Comparison of ENCODE assay signal across 8 cellular contexts in the genomic region with DNA sequence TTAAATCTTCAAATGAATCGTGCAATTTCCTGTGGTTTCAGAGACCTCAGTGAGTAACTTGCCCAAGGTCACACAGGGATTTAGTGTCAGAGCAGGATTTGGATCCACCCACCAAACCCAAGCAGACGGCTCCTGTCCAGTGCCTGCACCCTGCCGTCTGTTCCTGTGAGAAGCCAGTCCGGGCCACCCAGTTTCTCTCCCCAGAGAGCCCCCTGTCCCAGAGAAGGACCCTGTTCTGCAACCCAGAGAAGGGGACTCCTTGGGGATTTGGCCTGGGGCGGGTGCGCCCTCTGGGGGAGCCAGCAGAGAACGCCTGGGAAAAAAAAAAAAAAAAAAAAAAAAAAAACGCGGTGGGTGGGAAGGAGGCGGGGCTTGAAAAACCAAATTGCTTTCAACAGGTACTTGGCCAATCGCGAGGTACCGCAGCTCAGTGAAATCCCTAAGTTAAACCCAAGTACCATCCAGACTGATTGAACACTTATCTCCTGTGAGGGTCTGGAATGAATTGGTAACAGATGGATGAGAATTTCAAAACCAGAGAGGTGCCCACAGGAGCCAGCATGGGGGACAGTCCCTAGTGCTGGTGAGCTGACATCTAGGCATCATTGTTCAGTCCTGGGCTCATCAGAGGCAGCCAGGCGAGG. TPM values are rescaled to one million over a fixed set of nuclear protein-coding genes. Genes with fewer than 3 reads are reported as not detected.
DNase-seq lines count a peak whose midpoint lies in the region; ATAC-seq and TF ChIP-seq lines count a peak whose summit lies in the region.

No MANE protein-coding gene starts in this region.

- H3K79me2 ChIP-seq in OCI-LY7 (ENCODE audit: insufficient read depth, low read depth, low read length): no peaks in the 10 kb centered on the region

- DNase-seq in HCEC 1CT: peak; percentile 48
- peak; percentile 65 for DNase-seq in OCI-LY7 (ENCODE audit: low spot score)
- peak; percentile 23 for DNase-seq in activated effector memory CD4-positive, alpha-beta T cell treated with Interleukin-2 at 50 U/mL for 16 hours
- peak; percentile 62 to 78 for DNase-seq in cardiac muscle cell (ENCODE audit: low read depth in 1 of 2, low spot score in 1 of 2)
- peak; percentile 79 for DNase-seq in retina
- no peak for DNase-seq in NCI-H2029 treated with DMSO at 0.1 percent for 48 hours (lab: John Stamatoyannopoulos, UW)

- intact Hi-C loops in OCI-LY7 (cut with micrococcal nuclease; ENCODE audit: unreplicated experiment): loop anchor here (5.0 kb wide), 1 partner anchor 126 kb away; no protein-coding TSS in a partner anchor

- H3K4me1 ChIP-seq in OCI-LY7 (ENCODE audit: insufficient read depth, low read length, poor library complexity, severe bottlenecking) (no peaks in the 10 kb centered on the region), cardiac muscle cell (ENCODE audit: low read depth) (peaks cover 7% of the 10 kb centered on the region)

- ATAC-seq in HG03378 (IDR thresholded peaks at IDR 0.05; ENCODE audit: unreplicated experiment): no peak

- H3K9me3 ChIP-seq in OCI-LY7 (ENCODE audit: low read length): no peaks in the 10 kb centered on the region
- H3K9me3 ChIP-seq in cardiac muscle cell (ENCODE audit: low read depth): no peaks in the 10 kb centered on the region

- H3K36me3 ChIP-seq in OCI-LY7 (ENCODE audit: insufficient read depth, low read length): no peaks in the 10 kb centered on the region
- no peaks in the 10 kb centered on the region for H3K36me3 ChIP-seq in cardiac muscle cell

- H3K27ac ChIP-seq in C4-2B: no peak overlapping the region
- no peak overlapping the region for H3K27ac ChIP-seq in OCI-LY7 (ENCODE audit: low read depth, low read length, poor library complexity, severe bottlenecking)
- H3K27ac ChIP-seq in cardiac muscle cell: no peak overlapping the region

- no peaks in the 10 kb centered on the region for H3K9me2 ChIP-seq in OCI-LY7 (ENCODE audit: insufficient read depth, low read length)

- BruUV-seq in OCI-LY7 (replicated peaks; lab: Mats Ljungman, UMichigan): no TSS peak

- TF ChIP-seq CTCF in C4-2B (conservative IDR thresholded peaks at IDR 0.05) (peak; percentile 87), OCI-LY7 (conservative IDR thresholded peaks at IDR 0.05; ENCODE audit: low read length) (peak; percentile 80), cardiac muscle cell (IDR thresholded peaks at IDR 0.05; ENCODE audit: low read depth, low read length) (peak; percentile 73)

- POLR2A ChIA-PET in OCI-LY7 (lab: Charles Lee): no interaction called here

- no peaks in the 10 kb centered on the region for H4K20me1 ChIP-seq in OCI-LY7 (ENCODE audit: insufficient read depth, low read length)

- no peak overlapping the region for H2AFZ ChIP-seq in OCI-LY7 (ENCODE audit: low read length)

- H3K4me3 ChIP-seq in OCI-LY7 (ENCODE audit: low read depth, low read length, poor library complexity, severe bottlenecking): no peak overlapping the region
- no peak overlapping the region for H3K4me3 ChIP-seq in cardiac muscle cell

- H3K27me3 ChIP-seq in cardiac muscle cell: no peaks in the 10 kb centered on the region

- CTCF ChIA-PET in OCI-LY7 (lab: Charles Lee; ENCODE audit: unreplicated experiment): interaction anchor here (0.9 kb wide), 1 partner anchor 14 kb away, joined by 3 read pairs; no protein-coding TSS in a partner anchor

- H3K4me2 ChIP-seq in OCI-LY7 (ENCODE audit: low read length): peak overlapping the region; percentile 28; the same call in 1 of the 2 replicates

RNA-seq across cellular contexts. Expression of gene REEP1, which starts 30.9 kb away (rescaled TPM):
- total RNA-seq in OCI-LY7 (2014; rRNA removed; shearing (Covaris generic)): not detected in 2 replicates
- total RNA-seq in OCI-LY7 (2022): not detected in 2 replicates
- 14.6 and 22.7 TPM in 2 replicates for total RNA-seq in cardiac muscle cell
- polyA plus RNA-seq in cardiac muscle cell: 19.3 and 20.4 TPM in 2 replicates

Comparison
In these comparisons a context has a peak if more than half of its experiments do, and no peak if none do; other contexts are left out.
1. RNA of gene REEP1, which starts 30.9 kb away (total RNA-seq): 14.6 to 22.7 TPM in cardiac muscle cell; not detected in OCI-LY7; every median in the first group is over 10 times any median in the second.
2. Peak in every context shown above with its lines, with median percentiles within 50 percentile points of each other: CTCF ChIP-seq.